ENCODE assay signal across 23 cellular contexts in genomic region chrX:120128306-120128846, GRCh38. TPM values are rescaled to one million over a fixed set of nuclear protein-coding genes. Genes with fewer than 3 reads are reported as not detected.
"Had no signal": no experiment of that assay in that cellular context is flagged by ENCODE, and none has a peak within 500 bp of the region (broad histone marks: within the 10 kb centered on the region; RNA-seq: fewer than 3 reads in every experiment).

No MANE protein-coding gene starts in this region.

RNA-seq across cellular contexts. Expression of gene RHOXF1, which starts 12.7 kb away (rescaled TPM):
- total RNA-seq: activated CD4-positive, alpha-beta memory T cell treated with anti-CD3 and anti-CD28 coated beads for 36 hours; activated CD4-positive, alpha-beta T cell treated with anti-CD3 and anti-CD28 coated beads for 36 hours; activated CD4-positive, alpha-beta T cell treated with anti-CD3 and anti-CD28 coated beads, Interleukin-2, amount 10 ng/mL, durations not matched to agents 24 days and 14 days; activated CD8-positive, alpha-beta memory T cell treated with anti-CD3 and anti-CD28 coated beads for 36 hours; activated CD8-positive, alpha-beta memory T cell treated with anti-CD3 and anti-CD28 coated beads, Interleukin-2, amount 10 ng/mL, durations not matched to agents 7 days and 5 days; activated CD8-positive, alpha-beta T cell treated with anti-CD3 and anti-CD28 coated beads, Interleukin-2, amount 10 ng/mL, durations not matched to agents 7 days and 5 days; activated naive CD4-positive, alpha-beta T cell treated with anti-CD3 and anti-CD28 coated beads for 36 hours; activated naive CD8-positive, alpha-beta T cell treated with anti-CD3 and anti-CD28 coated beads for 36 hours; activated T-helper 1 cell treated with anti-CD3 and anti-CD28 coated beads, Interleukin-12 subunit alpha, Interleukin-12 subunit beta, Interleukin-2, Interleukin-4 antibody, amounts not matched to agents 30 ng/mL and 10 ng/mL and 1 ng/mL, durations not matched to agents 14 hours and 24 hours and 36 hours; activated T-helper 2 cell treated with anti-CD3 and anti-CD28 coated beads, Interferon-gamma antibody, Interleukin-2, Interleukin-4, amounts not matched to agents 10 μg/mL and 5 μg/mL and 100 μg/mL, durations not matched to agents 14 hours and 24 hours and 36 hours; body of pancreas; chondrocyte; dermis blood vessel endothelial cell; esophagus squamous epithelium; fibroblast of lung; fibroblast of villous mesenchyme; glomerular endothelial cell had no signal
- polyA plus RNA-seq: fibroblast of lung had no signal

RNA-seq across cellular contexts. Expression of gene RHOXF2, which starts 30.0 kb away (rescaled TPM):
- total RNA-seq: activated CD4-positive, alpha-beta memory T cell treated with anti-CD3 and anti-CD28 coated beads for 36 hours; activated CD4-positive, alpha-beta T cell treated with anti-CD3 and anti-CD28 coated beads for 36 hours; activated CD4-positive, alpha-beta T cell treated with anti-CD3 and anti-CD28 coated beads, Interleukin-2, amount 10 ng/mL, durations not matched to agents 24 days and 14 days; activated CD8-positive, alpha-beta memory T cell treated with anti-CD3 and anti-CD28 coated beads for 36 hours; activated CD8-positive, alpha-beta memory T cell treated with anti-CD3 and anti-CD28 coated beads, Interleukin-2, amount 10 ng/mL, durations not matched to agents 7 days and 5 days; activated CD8-positive, alpha-beta T cell treated with anti-CD3 and anti-CD28 coated beads, Interleukin-2, amount 10 ng/mL, durations not matched to agents 7 days and 5 days; activated naive CD4-positive, alpha-beta T cell treated with anti-CD3 and anti-CD28 coated beads for 36 hours; activated naive CD8-positive, alpha-beta T cell treated with anti-CD3 and anti-CD28 coated beads for 36 hours; activated T-helper 1 cell treated with anti-CD3 and anti-CD28 coated beads, Interleukin-12 subunit alpha, Interleukin-12 subunit beta, Interleukin-2, Interleukin-4 antibody, amounts not matched to agents 30 ng/mL and 10 ng/mL and 1 ng/mL, durations not matched to agents 14 hours and 24 hours and 36 hours; activated T-helper 2 cell treated with anti-CD3 and anti-CD28 coated beads, Interferon-gamma antibody, Interleukin-2, Interleukin-4, amounts not matched to agents 10 μg/mL and 5 μg/mL and 100 μg/mL, durations not matched to agents 14 hours and 24 hours and 36 hours; aorta; body of pancreas; chondrocyte; dermis blood vessel endothelial cell; esophagus squamous epithelium; fibroblast of lung; fibroblast of villous mesenchyme; gastroesophageal sphincter; glomerular endothelial cell; heart right ventricle; T-helper 1 cell treated with Interleukin-12 subunit alpha and Interleukin-12 subunit beta and Interleukin-4 antibody, amounts not matched to agents 30 ng/mL and 1 ng/mL, for 36 hours had no signal
- polyA plus RNA-seq: aorta, esophagus, fibroblast of lung, heart right ventricle had no signal

RNA-seq across cellular contexts. Expression of gene RHOXF2B, which starts 50.9 kb away (rescaled TPM):
- total RNA-seq: activated CD4-positive, alpha-beta memory T cell treated with anti-CD3 and anti-CD28 coated beads for 36 hours; activated CD4-positive, alpha-beta T cell treated with anti-CD3 and anti-CD28 coated beads for 36 hours; activated CD4-positive, alpha-beta T cell treated with anti-CD3 and anti-CD28 coated beads, Interleukin-2, amount 10 ng/mL, durations not matched to agents 24 days and 14 days; activated CD8-positive, alpha-beta memory T cell treated with anti-CD3 and anti-CD28 coated beads for 36 hours; activated CD8-positive, alpha-beta memory T cell treated with anti-CD3 and anti-CD28 coated beads, Interleukin-2, amount 10 ng/mL, durations not matched to agents 7 days and 5 days; activated CD8-positive, alpha-beta T cell treated with anti-CD3 and anti-CD28 coated beads, Interleukin-2, amount 10 ng/mL, durations not matched to agents 7 days and 5 days; activated naive CD4-positive, alpha-beta T cell treated with anti-CD3 and anti-CD28 coated beads for 36 hours; activated naive CD8-positive, alpha-beta T cell treated with anti-CD3 and anti-CD28 coated beads for 36 hours; activated T-helper 1 cell treated with anti-CD3 and anti-CD28 coated beads, Interleukin-12 subunit alpha, Interleukin-12 subunit beta, Interleukin-2, Interleukin-4 antibody, amounts not matched to agents 30 ng/mL and 10 ng/mL and 1 ng/mL, durations not matched to agents 14 hours and 24 hours and 36 hours; activated T-helper 2 cell treated with anti-CD3 and anti-CD28 coated beads, Interferon-gamma antibody, Interleukin-2, Interleukin-4, amounts not matched to agents 10 μg/mL and 5 μg/mL and 100 μg/mL, durations not matched to agents 14 hours and 24 hours and 36 hours; adrenal gland; aorta; body of pancreas; chondrocyte; dermis blood vessel endothelial cell; esophagus squamous epithelium; fibroblast of lung; fibroblast of villous mesenchyme; glomerular endothelial cell; heart right ventricle; T-helper 1 cell treated with Interleukin-12 subunit alpha and Interleukin-12 subunit beta and Interleukin-4 antibody, amounts not matched to agents 30 ng/mL and 1 ng/mL, for 36 hours had no signal
- polyA plus RNA-seq: adrenal gland, aorta, esophagus, heart right ventricle had no signal
